1 cellular context compared by ENCODE assay signal in the genomic region with DNA sequence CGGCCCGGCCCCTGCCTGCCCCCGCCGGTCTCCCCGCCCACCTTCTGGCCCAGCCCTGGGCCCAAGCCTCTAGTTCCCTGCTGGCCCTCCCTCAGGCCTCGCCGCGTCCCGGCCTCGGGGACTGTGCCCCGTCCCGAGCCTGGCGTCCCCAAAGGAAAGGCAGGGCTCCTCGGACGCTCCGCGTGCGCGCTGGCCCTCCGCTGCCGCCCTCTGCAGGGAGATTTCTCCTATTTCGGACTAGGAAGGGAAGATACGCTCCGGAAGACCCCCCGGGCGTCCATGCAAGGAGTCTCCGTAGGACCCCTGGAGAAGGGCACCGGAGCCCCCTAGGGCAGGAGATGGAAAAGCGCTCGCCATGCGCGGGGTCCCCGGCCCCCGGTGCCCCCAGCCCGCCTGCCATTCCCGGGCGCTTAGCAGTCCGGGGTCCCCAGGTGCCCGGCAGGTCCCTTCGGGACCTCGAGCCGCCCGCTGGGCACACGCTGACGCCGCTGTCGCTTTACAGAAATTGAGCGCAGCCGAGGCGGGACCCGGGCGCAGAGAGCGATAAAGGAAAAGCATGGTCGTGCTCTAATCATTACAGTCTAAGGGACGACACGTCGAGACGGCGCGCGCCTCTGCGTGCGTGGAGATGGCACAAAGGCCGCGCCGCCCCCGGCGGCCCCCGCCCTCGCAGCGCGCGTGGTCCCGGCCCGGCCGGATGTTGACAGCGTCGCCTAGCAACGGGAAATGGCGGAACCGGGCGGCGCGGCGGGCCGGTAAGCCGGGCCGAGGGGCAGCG.
TF ChIP-seq lines count a peak whose summit lies in the region.

A gene with protein sequence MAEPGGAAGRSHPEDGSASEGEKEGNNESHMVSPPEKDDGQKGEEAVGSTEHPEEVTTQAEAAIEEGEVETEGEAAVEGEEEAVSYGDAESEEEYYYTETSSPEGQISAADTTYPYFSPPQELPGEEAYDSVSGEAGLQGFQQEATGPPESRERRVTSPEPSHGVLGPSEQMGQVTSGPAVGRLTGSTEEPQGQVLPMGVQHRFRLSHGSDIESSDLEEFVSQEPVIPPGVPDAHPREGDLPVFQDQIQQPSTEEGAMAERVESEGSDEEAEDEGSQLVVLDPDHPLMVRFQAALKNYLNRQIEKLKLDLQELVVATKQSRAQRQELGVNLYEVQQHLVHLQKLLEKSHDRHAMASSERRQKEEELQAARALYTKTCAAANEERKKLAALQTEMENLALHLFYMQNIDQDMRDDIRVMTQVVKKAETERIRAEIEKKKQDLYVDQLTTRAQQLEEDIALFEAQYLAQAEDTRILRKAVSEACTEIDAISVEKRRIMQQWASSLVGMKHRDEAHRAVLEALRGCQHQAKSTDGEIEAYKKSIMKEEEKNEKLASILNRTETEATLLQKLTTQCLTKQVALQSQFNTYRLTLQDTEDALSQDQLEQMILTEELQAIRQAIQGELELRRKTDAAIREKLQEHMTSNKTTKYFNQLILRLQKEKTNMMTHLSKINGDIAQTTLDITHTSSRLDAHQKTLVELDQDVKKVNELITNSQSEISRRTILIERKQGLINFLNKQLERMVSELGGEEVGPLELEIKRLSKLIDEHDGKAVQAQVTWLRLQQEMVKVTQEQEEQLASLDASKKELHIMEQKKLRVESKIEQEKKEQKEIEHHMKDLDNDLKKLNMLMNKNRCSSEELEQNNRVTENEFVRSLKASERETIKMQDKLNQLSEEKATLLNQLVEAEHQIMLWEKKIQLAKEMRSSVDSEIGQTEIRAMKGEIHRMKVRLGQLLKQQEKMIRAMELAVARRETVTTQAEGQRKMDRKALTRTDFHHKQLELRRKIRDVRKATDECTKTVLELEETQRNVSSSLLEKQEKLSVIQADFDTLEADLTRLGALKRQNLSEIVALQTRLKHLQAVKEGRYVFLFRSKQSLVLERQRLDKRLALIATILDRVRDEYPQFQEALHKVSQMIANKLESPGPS (plus strand): TSS at position 706 of the 778 bp plus-strand sequence. CDS start 21 bp downstream, at position 727.

TF ChIP-seq in HepG2, 621 proteins besides CTCF, POLR2A, EP300 and RAD21 (continued from another document and continues in another):
- TF ChIP-seq, protein P1, sequence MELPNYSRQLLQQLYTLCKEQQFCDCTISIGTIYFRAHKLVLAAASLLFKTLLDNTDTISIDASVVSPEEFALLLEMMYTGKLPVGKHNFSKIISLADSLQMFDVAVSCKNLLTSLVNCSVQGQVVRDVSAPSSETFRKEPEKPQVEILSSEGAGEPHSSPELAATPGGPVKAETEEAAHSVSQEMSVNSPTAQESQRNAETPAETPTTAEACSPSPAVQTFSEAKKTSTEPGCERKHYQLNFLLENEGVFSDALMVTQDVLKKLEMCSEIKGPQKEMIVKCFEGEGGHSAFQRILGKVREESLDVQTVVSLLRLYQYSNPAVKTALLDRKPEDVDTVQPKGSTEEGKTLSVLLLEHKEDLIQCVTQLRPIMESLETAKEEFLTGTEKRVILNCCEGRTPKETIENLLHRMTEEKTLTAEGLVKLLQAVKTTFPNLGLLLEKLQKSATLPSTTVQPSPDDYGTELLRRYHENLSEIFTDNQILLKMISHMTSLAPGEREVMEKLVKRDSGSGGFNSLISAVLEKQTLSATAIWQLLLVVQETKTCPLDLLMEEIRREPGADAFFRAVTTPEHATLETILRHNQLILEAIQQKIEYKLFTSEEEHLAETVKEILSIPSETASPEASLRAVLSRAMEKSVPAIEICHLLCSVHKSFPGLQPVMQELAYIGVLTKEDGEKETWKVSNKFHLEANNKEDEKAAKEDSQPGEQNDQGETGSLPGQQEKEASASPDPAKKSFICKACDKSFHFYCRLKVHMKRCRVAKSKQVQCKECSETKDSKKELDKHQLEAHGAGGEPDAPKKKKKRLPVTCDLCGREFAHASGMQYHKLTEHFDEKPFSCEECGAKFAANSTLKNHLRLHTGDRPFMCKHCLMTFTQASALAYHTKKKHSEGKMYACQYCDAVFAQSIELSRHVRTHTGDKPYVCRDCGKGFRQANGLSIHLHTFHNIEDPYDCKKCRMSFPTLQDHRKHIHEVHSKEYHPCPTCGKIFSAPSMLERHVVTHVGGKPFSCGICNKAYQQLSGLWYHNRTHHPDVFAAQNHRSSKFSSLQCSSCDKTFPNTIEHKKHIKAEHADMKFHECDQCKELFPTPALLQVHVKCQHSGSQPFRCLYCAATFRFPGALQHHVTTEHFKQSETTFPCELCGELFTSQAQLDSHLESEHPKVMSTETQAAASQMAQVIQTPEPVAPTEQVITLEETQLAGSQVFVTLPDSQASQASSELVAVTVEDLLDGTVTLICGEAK (IDR thresholded peaks at IDR 0.05): no peak
- TF ChIP-seq, protein P1 (CRISPR knock-in tag; IDR thresholded peaks at IDR 0.05): peak; percentile 56
- TF ChIP-seq HDAC2 (CRISPR knock-in tag; IDR thresholded peaks at IDR 0.05): peak; percentile 12; the same call in 1 of the 2 replicates
- TF ChIP-seq EED (CRISPR knock-in tag; IDR thresholded peaks at IDR 0.05): peak; percentile 65; the same call in 1 of the 2 replicates
- peak; percentile 75; the same call in 1 of the 2 replicates for TF ChIP-seq SAFB2 (CRISPR knock-in tag; IDR thresholded peaks at IDR 0.05; ENCODE audit: borderline replicate concordance, low read depth)
- TF ChIP-seq, protein P2, sequence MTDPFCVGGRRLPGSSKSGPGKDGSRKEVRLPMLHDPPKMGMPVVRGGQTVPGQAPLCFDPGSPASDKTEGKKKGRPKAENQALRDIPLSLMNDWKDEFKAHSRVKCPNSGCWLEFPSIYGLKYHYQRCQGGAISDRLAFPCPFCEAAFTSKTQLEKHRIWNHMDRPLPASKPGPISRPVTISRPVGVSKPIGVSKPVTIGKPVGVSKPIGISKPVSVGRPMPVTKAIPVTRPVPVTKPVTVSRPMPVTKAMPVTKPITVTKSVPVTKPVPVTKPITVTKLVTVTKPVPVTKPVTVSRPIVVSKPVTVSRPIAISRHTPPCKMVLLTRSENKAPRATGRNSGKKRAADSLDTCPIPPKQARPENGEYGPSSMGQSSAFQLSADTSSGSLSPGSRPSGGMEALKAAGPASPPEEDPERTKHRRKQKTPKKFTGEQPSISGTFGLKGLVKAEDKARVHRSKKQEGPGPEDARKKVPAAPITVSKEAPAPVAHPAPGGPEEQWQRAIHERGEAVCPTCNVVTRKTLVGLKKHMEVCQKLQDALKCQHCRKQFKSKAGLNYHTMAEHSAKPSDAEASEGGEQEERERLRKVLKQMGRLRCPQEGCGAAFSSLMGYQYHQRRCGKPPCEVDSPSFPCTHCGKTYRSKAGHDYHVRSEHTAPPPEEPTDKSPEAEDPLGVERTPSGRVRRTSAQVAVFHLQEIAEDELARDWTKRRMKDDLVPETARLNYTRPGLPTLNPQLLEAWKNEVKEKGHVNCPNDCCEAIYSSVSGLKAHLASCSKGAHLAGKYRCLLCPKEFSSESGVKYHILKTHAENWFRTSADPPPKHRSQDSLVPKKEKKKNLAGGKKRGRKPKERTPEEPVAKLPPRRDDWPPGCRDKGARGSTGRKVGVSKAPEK (CRISPR knock-in tag; IDR thresholded peaks at IDR 0.05; ENCODE audit: borderline replicate concordance): no peak
- TF ChIP-seq, protein P3, sequence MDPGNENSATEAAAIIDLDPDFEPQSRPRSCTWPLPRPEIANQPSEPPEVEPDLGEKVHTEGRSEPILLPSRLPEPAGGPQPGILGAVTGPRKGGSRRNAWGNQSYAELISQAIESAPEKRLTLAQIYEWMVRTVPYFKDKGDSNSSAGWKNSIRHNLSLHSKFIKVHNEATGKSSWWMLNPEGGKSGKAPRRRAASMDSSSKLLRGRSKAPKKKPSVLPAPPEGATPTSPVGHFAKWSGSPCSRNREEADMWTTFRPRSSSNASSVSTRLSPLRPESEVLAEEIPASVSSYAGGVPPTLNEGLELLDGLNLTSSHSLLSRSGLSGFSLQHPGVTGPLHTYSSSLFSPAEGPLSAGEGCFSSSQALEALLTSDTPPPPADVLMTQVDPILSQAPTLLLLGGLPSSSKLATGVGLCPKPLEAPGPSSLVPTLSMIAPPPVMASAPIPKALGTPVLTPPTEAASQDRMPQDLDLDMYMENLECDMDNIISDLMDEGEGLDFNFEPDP (CRISPR knock-in tag; conservative IDR thresholded peaks at IDR 0.05): 0 out of 2 replicates have a peak, but pooled peaks have one; percentile 59
- TF ChIP-seq MED8 (CRISPR knock-in tag; IDR thresholded peaks at IDR 0.05; ENCODE audit: insufficient replicate concordance): peak; percentile 20
- peak; percentile 92 for TF ChIP-seq HOXA3 (CRISPR knock-in tag; IDR thresholded peaks at IDR 0.05)
- TF ChIP-seq, protein P4, sequence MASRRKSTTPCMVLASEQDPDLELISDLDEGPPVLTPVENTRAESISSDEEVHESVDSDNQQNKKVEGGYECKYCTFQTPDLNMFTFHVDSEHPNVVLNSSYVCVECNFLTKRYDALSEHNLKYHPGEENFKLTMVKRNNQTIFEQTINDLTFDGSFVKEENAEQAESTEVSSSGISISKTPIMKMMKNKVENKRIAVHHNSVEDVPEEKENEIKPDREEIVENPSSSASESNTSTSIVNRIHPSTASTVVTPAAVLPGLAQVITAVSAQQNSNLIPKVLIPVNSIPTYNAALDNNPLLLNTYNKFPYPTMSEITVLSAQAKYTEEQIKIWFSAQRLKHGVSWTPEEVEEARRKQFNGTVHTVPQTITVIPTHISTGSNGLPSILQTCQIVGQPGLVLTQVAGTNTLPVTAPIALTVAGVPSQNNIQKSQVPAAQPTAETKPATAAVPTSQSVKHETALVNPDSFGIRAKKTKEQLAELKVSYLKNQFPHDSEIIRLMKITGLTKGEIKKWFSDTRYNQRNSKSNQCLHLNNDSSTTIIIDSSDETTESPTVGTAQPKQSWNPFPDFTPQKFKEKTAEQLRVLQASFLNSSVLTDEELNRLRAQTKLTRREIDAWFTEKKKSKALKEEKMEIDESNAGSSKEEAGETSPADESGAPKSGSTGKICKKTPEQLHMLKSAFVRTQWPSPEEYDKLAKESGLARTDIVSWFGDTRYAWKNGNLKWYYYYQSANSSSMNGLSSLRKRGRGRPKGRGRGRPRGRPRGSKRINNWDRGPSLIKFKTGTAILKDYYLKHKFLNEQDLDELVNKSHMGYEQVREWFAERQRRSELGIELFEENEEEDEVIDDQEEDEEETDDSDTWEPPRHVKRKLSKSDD (CRISPR knock-in tag; IDR thresholded peaks at IDR 0.05; ENCODE audit: low read depth): peak; percentile 50
- TF ChIP-seq ZNF180 (CRISPR knock-in tag; IDR thresholded peaks at IDR 0.05; ENCODE audit: borderline replicate concordance, low read depth): no peak
- peak; percentile 44; the same call in 1 of the 2 replicates for TF ChIP-seq HIVEP1 (CRISPR knock-in tag; IDR thresholded peaks at IDR 0.05)
- TF ChIP-seq, protein P5, sequence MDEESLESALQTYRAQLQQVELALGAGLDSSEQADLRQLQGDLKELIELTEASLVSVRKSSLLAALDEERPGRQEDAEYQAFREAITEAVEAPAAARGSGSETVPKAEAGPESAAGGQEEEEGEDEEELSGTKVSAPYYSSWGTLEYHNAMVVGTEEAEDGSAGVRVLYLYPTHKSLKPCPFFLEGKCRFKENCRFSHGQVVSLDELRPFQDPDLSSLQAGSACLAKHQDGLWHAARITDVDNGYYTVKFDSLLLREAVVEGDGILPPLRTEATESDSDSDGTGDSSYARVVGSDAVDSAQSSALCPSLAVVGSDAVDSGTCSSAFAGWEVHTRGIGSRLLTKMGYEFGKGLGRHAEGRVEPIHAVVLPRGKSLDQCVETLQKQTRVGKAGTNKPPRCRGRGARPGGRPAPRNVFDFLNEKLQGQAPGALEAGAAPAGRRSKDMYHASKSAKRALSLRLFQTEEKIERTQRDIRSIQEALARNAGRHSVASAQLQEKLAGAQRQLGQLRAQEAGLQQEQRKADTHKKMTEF (CRISPR knock-in tag; IDR thresholded peaks at IDR 0.05): peak; percentile 79
- TF ChIP-seq FOSL1 (CRISPR knock-in tag; IDR thresholded peaks at IDR 0.05; ENCODE audit: borderline replicate concordance): 0 out of 2 replicates have a peak, but pooled peaks have one; percentile 13
- TF ChIP-seq, protein P6, sequence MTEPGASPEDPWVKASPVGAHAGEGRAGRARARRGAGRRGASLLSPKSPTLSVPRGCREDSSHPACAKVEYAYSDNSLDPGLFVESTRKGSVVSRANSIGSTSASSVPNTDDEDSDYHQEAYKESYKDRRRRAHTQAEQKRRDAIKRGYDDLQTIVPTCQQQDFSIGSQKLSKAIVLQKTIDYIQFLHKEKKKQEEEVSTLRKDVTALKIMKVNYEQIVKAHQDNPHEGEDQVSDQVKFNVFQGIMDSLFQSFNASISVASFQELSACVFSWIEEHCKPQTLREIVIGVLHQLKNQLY (CRISPR knock-in tag; IDR thresholded peaks at IDR 0.05): 0 out of 2 replicates have a peak, but pooled peaks have one; percentile 7
- peak; percentile 96 for TF ChIP-seq ETV5 (CRISPR knock-in tag; IDR thresholded peaks at IDR 0.05; ENCODE audit: borderline replicate concordance)
- no peak for TF ChIP-seq CENPT (CRISPR knock-in tag; IDR thresholded peaks at IDR 0.05; ENCODE audit: low read depth)
- TF ChIP-seq ZNF253 (CRISPR knock-in tag; IDR thresholded peaks at IDR 0.05; ENCODE audit: borderline replicate concordance): peak; percentile 75; the same call in 1 of the 2 replicates
- TF ChIP-seq ZNF773 (CRISPR knock-in tag; IDR thresholded peaks at IDR 0.05; ENCODE audit: borderline replicate concordance): peak; percentile 39; the same call in 1 of the 2 replicates
- TF ChIP-seq ZNF616 (CRISPR knock-in tag; IDR thresholded peaks at IDR 0.05; ENCODE audit: low read depth): peak; percentile 34; the same call in 1 of the 2 replicates
- TF ChIP-seq SALL1 (CRISPR knock-in tag; IDR thresholded peaks at IDR 0.05): peak; percentile 38
- TF ChIP-seq, protein P7, sequence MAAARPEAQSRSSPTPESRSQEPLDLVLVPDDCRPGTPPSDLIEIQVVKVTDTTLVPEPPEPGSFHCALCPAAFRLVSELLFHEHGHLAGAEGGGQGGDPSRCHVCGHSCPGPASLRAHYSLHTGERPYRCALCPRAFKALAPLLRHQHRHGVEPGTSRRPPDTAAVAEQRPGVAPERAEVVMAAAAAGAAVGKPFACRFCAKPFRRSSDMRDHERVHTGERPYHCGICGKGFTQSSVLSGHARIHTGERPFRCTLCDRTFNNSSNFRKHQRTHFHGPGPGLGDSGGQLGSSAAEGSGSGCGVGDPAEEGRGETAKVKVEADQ (CRISPR knock-in tag; IDR thresholded peaks at IDR 0.05; ENCODE audit: borderline replicate concordance): peak; percentile 43; the same call in 1 of the 2 replicates
